In the genomic region with DNA sequence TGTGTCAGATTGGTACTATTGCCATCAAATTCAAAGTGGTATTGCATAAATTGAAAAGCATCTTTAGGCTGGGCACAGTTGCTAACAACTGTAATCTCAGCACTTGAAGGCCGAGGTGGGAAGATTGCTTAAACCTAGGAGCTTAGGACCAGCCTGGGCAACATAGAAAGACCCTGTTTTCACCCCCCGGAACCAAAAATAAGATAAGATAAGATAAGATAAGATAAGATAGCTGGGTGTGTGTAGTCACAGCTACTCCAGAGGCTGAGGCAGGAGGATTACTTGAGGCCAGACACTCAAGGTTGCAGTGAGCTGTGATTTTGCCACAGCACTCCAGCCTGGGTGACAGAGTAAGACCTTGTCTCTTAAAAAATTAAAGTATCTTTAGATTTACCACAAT, we compare ENCODE assay signal across 8 cellular contexts.
"Had no signal": no experiment of that assay in that cellular context is flagged by ENCODE, and none has a peak within 500 bp of the region (broad histone marks: within the 10 kb centered on the region; RNA-seq: fewer than 3 reads in every experiment).

No MANE protein-coding gene starts in this region.

- H3K9ac ChIP-seq: KMS-11 had no signal

- H3K4me3 ChIP-seq: GM23338 had no signal

- H3K27ac Mint-ChIP-seq: GM23338, H9, IgD-negative memory B cell had no signal

- DNase-seq: H9, HCEC 1CT, Karpas-422, KBM-7 had no signal

- H3K36me3 Mint-ChIP-seq: IgD-negative memory B cell had no signal

- H3K4me3 Mint-ChIP-seq: GM23338, H9, IgD-negative memory B cell had no signal

- ATAC-seq: GM23338, HepG2 had no signal

- H3K4me2 ChIP-seq: GM23338, KMS-11 had no signal

- H3K4me1 Mint-ChIP-seq: IgD-negative memory B cell had no signal

- H3K27ac ChIP-seq: KMS-11 had no signal
